Comparison of ENCODE assay signal across 1 cellular context in genomic region chr3:49668861-49669260, GRCh38.
TF ChIP-seq lines count a peak whose summit lies in the region.

No MANE protein-coding gene starts in this region.

TF ChIP-seq in HCT116, 20 proteins besides CTCF, POLR2A, EP300 and RAD21 (continued from another document):
- TF ChIP-seq REST (IDR thresholded peaks at IDR 0.05; ENCODE audit: low read depth) (no peak), ELF1 (IDR thresholded peaks at IDR 0.05; ENCODE audit: borderline replicate concordance, low read depth) (no peak), JUND (IDR thresholded peaks at IDR 0.05) (no peak), MAX (IDR thresholded peaks at IDR 0.05) (no peak), SRF (IDR thresholded peaks at IDR 0.05; ENCODE audit: low read depth) (no peak), POLR2AphosphoS5 (IDR thresholded peaks at IDR 0.05; ENCODE audit: low read depth, low read length) (no peak), EGR1 (IDR thresholded peaks at IDR 0.05; ENCODE audit: low read depth) (no peak), FOSL1 (IDR thresholded peaks at IDR 0.05; ENCODE audit: low read depth) (no peak), TCF7L2 (IDR thresholded peaks at IDR 0.05; ENCODE audit: borderline replicate concordance, extremely low read depth, insufficient read depth, insufficient read length) (no peak)
